1 cellular context compared by ENCODE assay signal in the genomic region with DNA sequence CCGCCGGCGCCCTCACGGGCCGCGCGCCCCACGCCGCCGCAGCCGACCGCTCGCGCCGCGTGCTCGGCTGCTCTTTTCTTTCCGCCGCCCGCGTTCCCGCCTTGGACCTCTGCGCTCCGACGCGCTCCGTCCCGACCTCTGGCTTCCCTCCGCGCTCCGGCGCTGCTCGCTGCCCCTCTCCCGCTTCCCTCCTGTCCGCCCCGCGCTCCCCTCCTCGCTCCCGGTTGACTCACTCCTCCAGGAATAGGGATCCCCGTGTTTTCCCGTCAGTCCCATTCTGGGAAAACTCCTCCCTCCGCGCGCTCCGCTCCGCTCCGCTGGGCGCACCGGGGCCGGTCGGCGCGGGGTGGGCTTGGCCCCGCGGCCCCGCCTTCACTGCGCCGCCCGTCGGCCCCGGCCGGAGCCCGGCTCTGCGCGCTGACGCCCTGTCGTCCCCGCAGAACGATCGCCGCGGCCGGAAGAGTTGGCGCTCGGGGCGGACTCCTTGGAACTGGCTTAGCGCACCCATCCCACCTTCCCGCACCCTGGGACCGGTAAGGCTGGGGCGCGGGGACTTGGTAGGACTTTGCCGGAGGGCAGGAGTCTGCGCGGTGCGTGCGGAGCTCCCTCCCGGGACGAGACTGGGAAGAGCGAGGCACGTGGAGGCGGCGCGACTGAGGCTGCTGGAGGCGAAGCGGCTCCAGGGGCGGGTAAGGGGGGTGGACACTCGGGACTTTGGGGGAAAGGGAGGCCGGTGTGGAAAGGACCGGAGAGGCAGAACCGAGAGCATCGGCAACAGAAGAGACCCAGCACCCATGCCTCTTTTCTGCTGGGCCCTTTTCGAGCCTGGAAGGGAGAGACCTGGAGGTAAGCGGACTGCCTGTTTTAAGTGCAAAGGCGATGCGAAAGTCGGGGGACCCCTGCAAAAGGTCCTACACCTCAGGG.
A peak's percentile ranks its signal among the peaks of the same experiment; 100 is the strongest.
TF ChIP-seq lines count a peak whose summit lies in the region.

No MANE protein-coding gene starts in this region.

TF ChIP-seq in A549, 52 proteins besides CTCF, POLR2A, EP300 and RAD21 (continued from another document):
- no peak for TF ChIP-seq REST (IDR thresholded peaks at IDR 0.05)
- no peak for TF ChIP-seq TP53 (CRISPR knock-in tag; IDR thresholded peaks at IDR 0.05)
- TF ChIP-seq, protein P1, sequence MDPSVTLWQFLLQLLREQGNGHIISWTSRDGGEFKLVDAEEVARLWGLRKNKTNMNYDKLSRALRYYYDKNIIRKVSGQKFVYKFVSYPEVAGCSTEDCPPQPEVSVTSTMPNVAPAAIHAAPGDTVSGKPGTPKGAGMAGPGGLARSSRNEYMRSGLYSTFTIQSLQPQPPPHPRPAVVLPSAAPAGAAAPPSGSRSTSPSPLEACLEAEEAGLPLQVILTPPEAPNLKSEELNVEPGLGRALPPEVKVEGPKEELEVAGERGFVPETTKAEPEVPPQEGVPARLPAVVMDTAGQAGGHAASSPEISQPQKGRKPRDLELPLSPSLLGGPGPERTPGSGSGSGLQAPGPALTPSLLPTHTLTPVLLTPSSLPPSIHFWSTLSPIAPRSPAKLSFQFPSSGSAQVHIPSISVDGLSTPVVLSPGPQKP (IDR thresholded peaks at IDR 0.05; ENCODE audit: low read depth, low read length) = no peak
- no peak for TF ChIP-seq ZNF302 (CRISPR knock-in tag; IDR thresholded peaks at IDR 0.05)
- no peak for TF ChIP-seq SREBF2 (IDR thresholded peaks at IDR 0.05)
- TF ChIP-seq, protein P2, sequence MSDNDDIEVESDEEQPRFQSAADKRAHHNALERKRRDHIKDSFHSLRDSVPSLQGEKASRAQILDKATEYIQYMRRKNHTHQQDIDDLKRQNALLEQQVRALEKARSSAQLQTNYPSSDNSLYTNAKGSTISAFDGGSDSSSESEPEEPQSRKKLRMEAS (IDR thresholded peaks at IDR 0.05) = peak; percentile 96
- TF ChIP-seq BHLHE40 (IDR thresholded peaks at IDR 0.05; ENCODE audit: low read depth, low read length) = no peak
- no peak for TF ChIP-seq JUN (IDR thresholded peaks at IDR 0.05)
- no peak for TF ChIP-seq HMGXB4 (CRISPR knock-in tag; IDR thresholded peaks at IDR 0.05; ENCODE audit: borderline replicate concordance)
- no peak for TF ChIP-seq NPAS2 (CRISPR knock-in tag; IDR thresholded peaks at IDR 0.05; ENCODE audit: borderline replicate concordance)
- no peak for TF ChIP-seq CBX8 (IDR thresholded peaks at IDR 0.05)
- no peak for TF ChIP-seq ZC3H11A (IDR thresholded peaks at IDR 0.05)
- TF ChIP-seq, protein P3, sequence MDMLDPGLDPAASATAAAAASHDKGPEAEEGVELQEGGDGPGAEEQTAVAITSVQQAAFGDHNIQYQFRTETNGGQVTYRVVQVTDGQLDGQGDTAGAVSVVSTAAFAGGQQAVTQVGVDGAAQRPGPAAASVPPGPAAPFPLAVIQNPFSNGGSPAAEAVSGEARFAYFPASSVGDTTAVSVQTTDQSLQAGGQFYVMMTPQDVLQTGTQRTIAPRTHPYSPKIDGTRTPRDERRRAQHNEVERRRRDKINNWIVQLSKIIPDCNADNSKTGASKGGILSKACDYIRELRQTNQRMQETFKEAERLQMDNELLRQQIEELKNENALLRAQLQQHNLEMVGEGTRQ (IDR thresholded peaks at IDR 0.05) = 0 out of 2 replicates have a peak, but pooled peaks have one; percentile 17
- TF ChIP-seq FOSB (CRISPR knock-in tag; IDR thresholded peaks at IDR 0.05) = no peak
- no peak for TF ChIP-seq NFE2L2 (conservative IDR thresholded peaks at IDR 0.05; ENCODE audit: low read length)
- no peak for TF ChIP-seq KDM5A (IDR thresholded peaks at IDR 0.05)
- TF ChIP-seq HOXB5 (CRISPR knock-in tag; IDR thresholded peaks at IDR 0.05) = no peak
- no peak for TF ChIP-seq ATOH8 (CRISPR knock-in tag; IDR thresholded peaks at IDR 0.05; ENCODE audit: low read depth)
- TF ChIP-seq POLR2AphosphoS2 (conservative IDR thresholded peaks at IDR 0.05; ENCODE audit: low read length) = no peak
- no peak for TF ChIP-seq HES2 (IDR thresholded peaks at IDR 0.05)
- no peak for TF ChIP-seq NR3C1 (IDR thresholded peaks at IDR 0.05)
- no peak for TF ChIP-seq SMC3 (IDR thresholded peaks at IDR 0.05)
- no peak for TF ChIP-seq ZFP36 (IDR thresholded peaks at IDR 0.05; ENCODE audit: borderline replicate concordance, partially characterized antibody)
- no peak for TF ChIP-seq CHD2 (IDR thresholded peaks at IDR 0.05; ENCODE audit: low read length, partially characterized antibody)
- no peak for TF ChIP-seq HOXB13 (CRISPR knock-in tag; IDR thresholded peaks at IDR 0.05; ENCODE audit: low read depth)
- 0 out of 2 replicates have a peak, but pooled peaks have one; percentile 24 for TF ChIP-seq GATA3 (IDR thresholded peaks at IDR 0.05; ENCODE audit: borderline replicate concordance)
- TF ChIP-seq KDM1A (IDR thresholded peaks at IDR 0.05; ENCODE audit: low read depth) = no peak
- TF ChIP-seq E2F6 (IDR thresholded peaks at IDR 0.05; ENCODE audit: borderline replicate concordance, low read depth) = peak; percentile 90
- TF ChIP-seq EHMT2 (IDR thresholded peaks at IDR 0.05; ENCODE audit: low read depth) = no peak
- TF ChIP-seq FOXS1 (CRISPR knock-in tag; IDR thresholded peaks at IDR 0.05) = no peak
- TF ChIP-seq PHF8 (IDR thresholded peaks at IDR 0.05; ENCODE audit: borderline replicate concordance, low read depth) = 0 out of 2 replicates have a peak, but pooled peaks have one; percentile 36
- no peak for TF ChIP-seq RNF2 (IDR thresholded peaks at IDR 0.05; ENCODE audit: borderline replicate concordance, low read depth)
- no peak for TF ChIP-seq CEBPB (IDR thresholded peaks at IDR 0.05)
- TF ChIP-seq JUNB (IDR thresholded peaks at IDR 0.05) = no peak
- TF ChIP-seq, protein P4, sequence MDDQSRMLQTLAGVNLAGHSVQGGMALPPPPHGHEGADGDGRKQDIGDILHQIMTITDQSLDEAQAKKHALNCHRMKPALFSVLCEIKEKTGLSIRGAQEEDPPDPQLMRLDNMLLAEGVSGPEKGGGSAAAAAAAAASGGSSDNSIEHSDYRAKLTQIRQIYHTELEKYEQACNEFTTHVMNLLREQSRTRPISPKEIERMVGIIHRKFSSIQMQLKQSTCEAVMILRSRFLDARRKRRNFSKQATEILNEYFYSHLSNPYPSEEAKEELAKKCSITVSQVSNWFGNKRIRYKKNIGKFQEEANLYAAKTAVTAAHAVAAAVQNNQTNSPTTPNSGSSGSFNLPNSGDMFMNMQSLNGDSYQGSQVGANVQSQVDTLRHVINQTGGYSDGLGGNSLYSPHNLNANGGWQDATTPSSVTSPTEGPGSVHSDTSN (IDR thresholded peaks at IDR 0.05) = no peak
- TF ChIP-seq MAFK (IDR thresholded peaks at IDR 0.05; ENCODE audit: partially characterized antibody) = no peak
- TF ChIP-seq HDAC2 (IDR thresholded peaks at IDR 0.05) = no peak
